Comparison of ENCODE assay signal across 16 cellular contexts in the genomic region with DNA sequence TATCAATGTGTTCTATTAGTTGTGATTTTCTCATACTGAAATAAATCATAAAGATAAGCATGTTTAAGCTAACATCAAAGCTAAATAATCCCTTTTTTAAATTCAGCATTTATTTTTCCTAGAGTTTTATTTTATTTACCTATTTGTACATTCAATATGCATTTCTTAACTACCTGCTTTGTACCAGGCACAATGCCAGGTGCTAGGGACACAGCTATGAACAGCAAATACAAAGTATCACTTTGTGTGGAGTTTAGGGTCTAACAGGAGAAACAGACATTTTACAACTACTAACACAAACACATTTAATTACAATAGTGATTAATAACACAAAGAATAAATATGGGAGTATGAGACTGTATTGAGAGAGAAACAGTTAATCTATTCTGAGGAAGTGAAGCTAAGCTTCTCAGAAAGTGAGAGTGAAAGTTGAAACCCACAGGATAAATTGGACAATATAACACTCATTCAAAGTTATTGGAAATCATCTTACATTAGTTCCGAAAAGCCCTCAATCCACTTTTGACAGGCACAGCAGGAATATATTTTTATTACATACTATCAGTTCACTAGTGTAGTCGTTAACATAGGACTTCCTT.
"Had no signal": no experiment of that assay in that cellular context is flagged by ENCODE, and none has a peak within 500 bp of the region (broad histone marks: within the 10 kb centered on the region; RNA-seq: fewer than 3 reads in every experiment).

No MANE protein-coding gene starts in this region.

- DNase-seq: activated B cell treated with CpG ODN at 0.5 μM for 24 hours; activated CD4-positive, alpha-beta T cell treated with anti-CD3 and anti-CD28 coated beads, Interleukin-2, amount 50 U/mL, for 1 hour; activated CD8-positive, alpha-beta memory T cell treated with anti-CD3 and anti-CD28 coated beads for 24 hours; activated naive CD4-positive, alpha-beta T cell; anterior cingulate cortex; endodermal cell; erythroblast; islet precursor cell; left lung; mammary epithelial cell; naive B cell; stimulated activated naive CD8-positive, alpha-beta T cell treated with anti-CD3 and anti-CD28 coated beads, Interleukin-15, amount 100 ng/mL, for 72 hours; testis; upper lobe of left lung had no signal

- ATAC-seq: gastroesophageal sphincter; left lung; sciatic nerve; stimulated activated naive CD8-positive, alpha-beta T cell treated with anti-CD3 and anti-CD28 coated beads, Interleukin-15, amount 100 ng/mL, for 72 hours had no signal
